8 cellular contexts compared by ENCODE assay signal in the genomic region with DNA sequence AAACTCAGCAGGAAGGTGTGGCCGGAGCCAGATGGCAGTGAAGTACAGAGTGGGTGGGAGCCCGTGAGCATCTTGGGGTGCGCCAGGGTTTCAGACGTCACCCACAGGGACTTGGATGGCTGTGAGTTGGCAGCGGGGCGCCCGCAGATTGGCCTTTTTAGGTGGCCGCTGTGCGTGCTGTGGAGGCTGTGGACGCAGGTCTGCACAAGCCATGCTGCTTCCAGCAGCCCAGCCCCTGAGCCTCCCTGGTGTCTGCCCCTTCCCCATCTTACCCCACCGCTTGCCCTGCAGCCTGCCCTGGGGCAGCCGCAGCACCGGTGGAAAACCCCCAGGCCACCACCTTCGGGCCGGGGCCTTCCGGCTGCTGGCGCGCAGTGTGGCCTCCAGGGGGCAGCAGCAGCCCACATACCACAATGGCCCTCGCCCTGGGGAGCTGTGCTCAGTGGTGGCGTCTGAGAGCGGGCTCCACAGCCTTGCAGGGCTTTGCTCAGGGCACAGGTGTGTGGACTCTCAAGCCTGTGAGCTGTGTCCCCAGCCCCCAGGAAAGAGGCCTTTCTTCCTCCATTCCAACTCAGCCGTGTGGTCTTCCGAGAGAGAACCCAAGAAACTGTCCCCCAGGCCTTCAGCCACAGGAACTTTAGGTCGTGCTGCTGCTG. TPM values are rescaled to one million over a fixed set of nuclear protein-coding genes. Genes with fewer than 3 reads are reported as not detected.
DNase-seq lines count a peak whose midpoint lies in the region; ATAC-seq and TF ChIP-seq lines count a peak whose summit lies in the region.

No MANE protein-coding gene starts in this region.

- H3K9me3 ChIP-seq in endodermal cell (ENCODE audit: control insufficient read depth, low read length), result no peaks in the 10 kb centered on the region

- H3K9me3 Mint-ChIP-seq in endodermal cell, result no peaks in the 10 kb centered on the region

- no peak overlapping the region for H3K4me3 Mint-ChIP-seq in endodermal cell

- H3K27ac ChIP-seq in endodermal cell (ENCODE audit: low read depth, low read length), result no peak overlapping the region

- 33 to 48% methylated on average over 15 to 24 of the region's 24 CpGs for WGBS in endodermal cell (ENCODE audit: insufficient coverage in 1 of 2, insufficient read length in 1 of 2), 2 experiments

- no peaks in the 10 kb centered on the region for H3K36me3 Mint-ChIP-seq in endodermal cell (ENCODE audit: low read depth)

- no peaks in the 10 kb centered on the region for H3K27me3 ChIP-seq in GM06990 (replicated peaks; ENCODE audit: control insufficient read depth, insufficient read depth, low read length)
- H3K27me3 ChIP-seq in endodermal cell (ENCODE audit: control insufficient read depth, insufficient read depth, low read length, poor library complexity, severe bottlenecking), result no peaks in the 10 kb centered on the region

- no peaks in the 10 kb centered on the region for H3K27me3 Mint-ChIP-seq in endodermal cell (ENCODE audit: insufficient read depth)

- H3K4me3 ChIP-seq in GM06990 (replicated peaks; ENCODE audit: low read depth, low read length) (no peak overlapping the region), endodermal cell (ENCODE audit: low read length) (no peak overlapping the region)

- peaks cover 5% of the 10 kb centered on the region for H3K4me1 ChIP-seq in endodermal cell (ENCODE audit: control insufficient read depth, insufficient read depth, low read length)

- DNase-seq in GM06990 (ENCODE audit: extremely low read depth, insufficient read length), result peak; percentile 72
- peak; percentile 52 for DNase-seq in NOMO-1 treated with DMSO at 0.1 percent for 48 hours (lab: John Stamatoyannopoulos, UW; ENCODE audit: unreplicated experiment)
- peak; percentile 71 to 72 for DNase-seq in activated CD8-positive, alpha-beta memory T cell treated with anti-CD3 and anti-CD28 coated beads for 4 hours (ENCODE audit: low read depth in 2 of 2)
- peak; percentile 98 for DNase-seq in endodermal cell
- peak; percentile 77 for DNase-seq in midbrain (lab: John Stamatoyannopoulos, UW)
- peak; percentile 76 for DNase-seq in stimulated activated CD8-positive, alpha-beta memory T cell treated with anti-CD3 and anti-CD28 coated beads, Interleukin-4, amount 100 ng/mL, for 24 hours (ENCODE audit: low read depth)

- H3K36me3 ChIP-seq in GM06990 (ENCODE audit: control insufficient read depth, insufficient read depth, low read length) (no peaks in the 10 kb centered on the region), endodermal cell (ENCODE audit: control insufficient read depth, insufficient read depth, low read length) (no peaks in the 10 kb centered on the region)

- peaks cover 4% of the 10 kb centered on the region for H3K4me1 Mint-ChIP-seq in endodermal cell

- no peak overlapping the region for H3K9ac ChIP-seq in endodermal cell (ENCODE audit: extremely low read depth, low read length, poor library complexity, severe bottlenecking)

- H3K27ac Mint-ChIP-seq in endodermal cell, result no peak overlapping the region

- TF ChIP-seq CTCF in GM06990 (IDR thresholded peaks at IDR 0.05; ENCODE audit: insufficient read depth, low read length, poor library complexity, severe bottlenecking) (peak; percentile 98), endodermal cell (conservative IDR thresholded peaks at IDR 0.05) (peak; percentile 99)

- ATAC-seq in HG03521 (IDR thresholded peaks at IDR 0.05; ENCODE audit: unreplicated experiment), result peak; percentile 51
- ATAC-seq in HG03469 (IDR thresholded peaks at IDR 0.05; ENCODE audit: unreplicated experiment), result no peak

RNA-seq across cellular contexts. Expression of gene ENDOV, which starts 11.8 kb away (rescaled TPM):
- 10 to 100 TPM; 38.8 to 47.1 TPM for total RNA-seq in endodermal cell
- polyA plus RNA-seq in endodermal cell (2013, experiment 1 of 2), result 33.2 TPM
- polyA plus RNA-seq in endodermal cell (2013, experiment 2 of 2), result 32.9 TPM

RNA-seq across cellular contexts. Expression of gene NPTX1, which starts 49.6 kb away (rescaled TPM):
- total RNA-seq in endodermal cell, result 1 to 10 TPM in 1 of 2 donors, under 1 TPM in 1; 0.24 to 2.3 TPM
- 2.3 TPM for polyA plus RNA-seq in endodermal cell (2013, experiment 1 of 2)
- polyA plus RNA-seq in endodermal cell (2013, experiment 2 of 2), result 1.2 TPM
